In the genomic region with DNA sequence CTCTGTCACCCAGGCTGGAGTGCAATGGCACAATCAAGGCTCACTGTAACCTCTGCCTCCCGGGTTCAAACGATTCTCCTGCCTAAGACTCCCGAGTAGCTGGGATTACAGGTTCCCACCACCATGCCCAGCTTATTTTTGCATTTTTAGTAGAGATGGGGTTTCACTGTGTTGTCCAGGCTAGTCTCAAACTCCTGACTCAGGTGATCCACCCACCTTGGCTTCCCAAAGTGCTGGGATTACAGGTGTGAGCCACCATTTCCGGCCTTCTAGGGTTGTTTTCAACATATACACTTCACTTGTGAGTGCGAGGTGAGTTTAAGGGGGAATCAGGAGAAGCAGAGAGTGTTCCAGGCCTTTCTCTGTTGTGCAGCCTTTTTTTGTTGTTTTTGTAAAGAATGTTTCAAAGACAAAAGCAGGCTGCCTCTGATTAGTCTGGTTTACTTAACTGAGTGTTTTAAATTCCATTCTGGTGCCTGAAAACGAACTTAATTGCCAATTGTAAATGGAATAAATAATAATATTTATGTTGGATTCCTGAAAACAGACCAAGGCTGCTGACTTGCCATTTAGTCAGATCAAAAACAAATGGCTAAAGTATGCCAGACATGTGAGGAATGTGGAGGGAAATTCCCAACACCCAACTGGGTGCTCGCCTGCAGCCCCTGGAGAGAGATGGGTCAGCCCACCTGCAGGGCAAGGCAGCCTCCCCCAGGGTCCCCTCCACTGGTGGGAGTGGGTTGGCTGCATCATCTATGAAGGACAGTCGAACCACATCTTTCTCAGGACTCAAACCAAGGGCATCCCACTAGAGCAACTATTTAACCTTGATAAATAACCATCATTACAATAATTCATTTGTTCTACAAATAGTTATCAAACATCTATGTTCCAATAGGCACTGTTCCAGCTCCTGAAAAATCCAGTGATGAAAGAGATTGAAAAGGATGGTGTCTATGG, we compare ENCODE assay signal across 1 cellular context.
TF ChIP-seq lines count a peak whose summit lies in the region.

No MANE protein-coding gene starts in this region.

TF ChIP-seq in endothelial cell of umbilical vein, 7 proteins besides CTCF, POLR2A, EP300 and RAD21 (continued from another document):
- TF ChIP-seq POLR2AphosphoS5 (IDR thresholded peaks at IDR 0.05; ENCODE audit: insufficient read depth, low read depth, low read length) (peak; percentile 88), JUN (IDR thresholded peaks at IDR 0.05; ENCODE audit: borderline replicate concordance, insufficient read depth, insufficient read length, low read depth) (peak; percentile 17), FOS (IDR thresholded peaks at IDR 0.05; ENCODE audit: borderline replicate concordance, insufficient read depth, low read length) (peak; percentile 61)
TF ChIP-seq in endothelial cell of umbilical vein: peak in this region for 3.
